In the genomic region with DNA sequence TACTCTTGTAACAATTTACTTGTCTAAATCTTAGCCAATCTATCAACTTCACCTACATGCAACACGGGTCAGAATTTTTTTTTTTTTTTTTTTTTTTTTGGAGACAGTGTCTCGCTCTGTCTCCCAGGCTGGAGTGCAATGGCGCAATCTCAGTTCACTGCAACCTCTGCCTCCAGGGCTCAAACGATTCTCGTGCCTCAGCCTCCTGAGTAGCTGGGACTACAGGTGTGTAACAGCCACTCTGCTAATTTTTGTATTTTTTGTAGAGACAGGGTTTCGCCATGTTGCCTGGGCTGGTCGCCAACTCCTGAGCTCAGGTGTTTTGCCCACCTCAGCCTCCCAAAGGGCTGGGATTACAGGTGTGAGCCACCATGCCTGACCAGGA, we compare ENCODE assay signal across 2 cellular contexts. TPM values are rescaled to one million over a fixed set of nuclear protein-coding genes. Genes with fewer than 3 reads are reported as not detected.
"Had no signal": no experiment of that assay in that cellular context is flagged by ENCODE, and none has a peak within 500 bp of the region (broad histone marks: within the 10 kb centered on the region; RNA-seq: fewer than 3 reads in every experiment).

No MANE protein-coding gene starts in this region.

RNA-seq across cellular contexts. Expression of gene ANKRD29, which starts 49.6 kb away (rescaled TPM):
- total RNA-seq: HT1080 had no signal
- polyA plus RNA-seq: K562 had no signal
